ENCODE assay signal across 16 cellular contexts in the genomic region with DNA sequence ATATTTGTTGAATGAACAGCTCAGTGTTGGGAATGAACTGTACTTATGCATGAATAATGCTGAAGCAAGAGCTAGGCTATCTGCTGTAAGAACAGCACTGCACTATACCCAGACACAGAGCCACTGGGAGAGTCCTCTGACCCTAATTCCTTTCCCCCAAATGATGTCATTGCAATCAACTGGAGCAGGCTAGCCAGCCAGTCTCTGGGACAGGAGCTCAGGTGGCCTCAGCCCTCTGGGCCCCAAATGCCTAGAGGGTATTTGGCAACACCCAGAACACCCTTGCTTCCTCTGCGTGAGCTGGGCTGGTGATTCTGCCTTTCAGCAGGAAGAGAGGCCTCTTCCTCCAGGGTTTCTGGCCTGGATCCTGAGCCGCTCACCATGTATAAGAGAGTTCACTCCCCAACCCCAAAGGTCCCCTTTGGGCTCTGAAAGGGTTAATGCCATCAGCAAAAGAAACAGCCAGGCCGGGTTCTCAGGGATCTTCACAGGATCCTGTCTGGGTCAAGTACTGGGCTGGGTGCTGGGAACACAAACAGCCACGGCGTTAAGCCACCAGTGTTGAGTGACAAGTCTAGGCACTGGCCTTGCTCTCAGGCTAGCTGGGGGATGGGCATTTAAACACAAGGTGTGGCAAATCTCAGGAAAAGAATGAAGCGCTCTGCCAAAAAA. TPM values are rescaled to one million over a fixed set of nuclear protein-coding genes. Genes with fewer than 3 reads are reported as not detected.
DNase-seq lines count a peak whose midpoint lies in the region; ATAC-seq and TF ChIP-seq lines count a peak whose summit lies in the region.
"Had no signal": no experiment of that assay in that cellular context is flagged by ENCODE, and none has a peak within 500 bp of the region (broad histone marks: within the 10 kb centered on the region; RNA-seq: fewer than 3 reads in every experiment).

No MANE protein-coding gene starts in this region.

- H3K4me3 Mint-ChIP-seq in MCF 10A (ENCODE audit: unreplicated experiment): no peak overlapping the region

- no peak overlapping the region for H4K91ac ChIP-seq in neuronal stem cell (ENCODE audit: low read depth, low read length, poor library complexity)

- peaks cover 42% of the 10 kb centered on the region for H3F3A ChIP-seq in PC-9 (ENCODE audit: insufficient read depth, low read depth)

- H3K36me3 ChIP-seq in breast epithelium (no peaks in the 10 kb centered on the region), PC-9 (ENCODE audit: low read depth) (no peaks in the 10 kb centered on the region), colonic mucosa (no peaks in the 10 kb centered on the region), neuronal stem cell (replicated peaks in 1 of 2; ENCODE audit: control insufficient read depth in 2 of 2, insufficient read depth in 2 of 2, low read length in 2 of 2) (no peaks in the 10 kb centered on the region)
- H3K36me3 ChIP-seq: ovary, suprapubic skin had no signal

- TF ChIP-seq POLR2A in breast epithelium (IDR thresholded peaks at IDR 0.05): no peak

- no peak overlapping the region for H2AK5ac ChIP-seq in neuronal stem cell (ENCODE audit: low read depth, low read length)

- H3K27ac Mint-ChIP-seq in MCF 10A (ENCODE audit: low read depth, unreplicated experiment): peak overlapping the region; percentile 35

- H3K9ac ChIP-seq in colonic mucosa (ENCODE audit: low read depth in 2 of 2, low read length in 2 of 2) (no peak overlapping the region), neuronal stem cell (ENCODE audit: low read depth, low read length, poor library complexity) (no peak overlapping the region)

- no peaks in the 10 kb centered on the region for H3K27me3 ChIP-seq in breast epithelium
- no peaks in the 10 kb centered on the region for H3K27me3 ChIP-seq in PC-9 (ENCODE audit: insufficient read depth, low read depth)
- no peaks in the 10 kb centered on the region for H3K27me3 ChIP-seq in colonic mucosa
- no peaks in the 10 kb centered on the region for H3K27me3 ChIP-seq in neuronal stem cell (ENCODE audit: control insufficient read depth in 3 of 3, insufficient read depth in 3 of 3, low read depth in 1 of 3, low read length in 3 of 3)
- H3K27me3 ChIP-seq: ovary had no signal

- H2BK120ac ChIP-seq in neuronal stem cell (ENCODE audit: low read depth, low read length): no peak overlapping the region

- H3K4me1 ChIP-seq in breast epithelium (no peaks in the 10 kb centered on the region), PC-9 (replicated peaks; ENCODE audit: insufficient read depth) (peaks cover 61% of the 10 kb centered on the region), colonic mucosa (no peaks in the 10 kb centered on the region), neuronal stem cell (ENCODE audit: control insufficient read depth in 2 of 2, insufficient read depth in 1 of 2, low read depth in 1 of 2, low read length in 2 of 2) (peaks cover 0 to 8% of the 10 kb centered on the region in 2 donors)

- no peak overlapping the region for H3K14ac ChIP-seq in neuronal stem cell (ENCODE audit: low read length)

- WGBS in neuronal stem cell (ENCODE audit: extremely low coverage in 2 of 2, insufficient read length in 2 of 2, insufficient replicate concordance in 1 of 2), 2 donors: no CpG with 5 or more reads among the region's 6 CpGs

- H3K79me1 ChIP-seq in neuronal stem cell (ENCODE audit: low read depth, low read length): no peaks in the 10 kb centered on the region

- no peak overlapping the region for H2BK5ac ChIP-seq in neuronal stem cell (ENCODE audit: low read length)

- no peaks in the 10 kb centered on the region for H4K20me1 ChIP-seq in PC-9 (ENCODE audit: insufficient read depth)

- intact Hi-C loops in MCF 10A (cut with micrococcal nuclease) (no loop called here), breast epithelium (cut with DNase I; ENCODE audit: low total_unique reads) (no loop called here), PC-9 (cut with micrococcal nuclease; ENCODE audit: unreplicated experiment) (no loop called here), colonic mucosa (cut with DNase I) (no loop called here)

- H2BK12ac ChIP-seq in neuronal stem cell (ENCODE audit: low read length): no peak overlapping the region

- TF ChIP-seq CTCF in MCF 10A (IDR thresholded peaks at IDR 0.05; ENCODE audit: unreplicated experiment) (no peak), breast epithelium (IDR thresholded peaks at IDR 0.05) (no peak), PC-9 (conservative IDR thresholded peaks at IDR 0.05) (no peak), colonic mucosa (IDR thresholded peaks at IDR 0.05) (no peak)

- BruUV-seq in MCF 10A (replicated peaks; lab: Mats Ljungman, UMichigan) (no TSS peak), PC-9 (replicated peaks; lab: Mats Ljungman, UMichigan) (no TSS peak)

- no peak overlapping the region; the same call in 1 of the 2 replicates for H2AFZ ChIP-seq in PC-9
- no peak overlapping the region for H2AFZ ChIP-seq in neuronal stem cell (ENCODE audit: low read length)

- H3K79me2 ChIP-seq in PC-9 (ENCODE audit: low read depth): no peaks in the 10 kb centered on the region

- H3K4me2 ChIP-seq in PC-9: peak overlapping the region; percentile 67
- no peak overlapping the region for H3K4me2 ChIP-seq in neuronal stem cell (ENCODE audit: insufficient read depth, low read length, poor library complexity, severe bottlenecking)

- ATAC-seq in HG03196 (IDR thresholded peaks at IDR 0.05; ENCODE audit: unreplicated experiment): no peak

- no peak overlapping the region for H4K8ac ChIP-seq in neuronal stem cell (ENCODE audit: low read depth, low read length)

- CTCF ChIA-PET in MCF 10A (lab: Yijun Ruan, JAX) (interaction anchor here (0.6 to 1.3 kb wide), 5 partner anchors 9 to 187 kb away, joined by 3 to 7 read pairs (median 3); no protein-coding TSS in a partner anchor), PC-9 (lab: Charles Lee) (interaction anchor here (1.7 kb wide), 1 partner anchor 28 kb away, joined by 7 read pairs; no protein-coding TSS in a partner anchor)

- H3K4me1 Mint-ChIP-seq in MCF 10A (ENCODE audit: insufficient read depth, unreplicated experiment): peaks cover 41% of the 10 kb centered on the region

- POLR2A ChIA-PET in MCF 10A (lab: Yijun Ruan, JAX): interaction anchor here (0.5 to 1.9 kb wide), 8 partner anchors 11 to 258 kb away, joined by 3 to 24 read pairs (median 4); no protein-coding TSS in a partner anchor
- POLR2A ChIA-PET in PC-9 (lab: Charles Lee; ENCODE audit: unreplicated experiment): interaction anchor here (0.5 to 1.4 kb wide), 5 partner anchors 11 to 375 kb away, joined by 3 to 10 read pairs (median 3); no protein-coding TSS in a partner anchor

- no peaks in the 10 kb centered on the region for H3K27me3 Mint-ChIP-seq in MCF 10A (ENCODE audit: insufficient read depth, unreplicated experiment)

- H3K4ac ChIP-seq in neuronal stem cell (ENCODE audit: low read length): no peak overlapping the region

- no peaks in the 10 kb centered on the region for H3K9me2 ChIP-seq in PC-9 (ENCODE audit: insufficient read depth)

- DNase-seq in MCF 10A (ENCODE audit: unreplicated experiment) (peak; percentile 67), breast epithelium (ENCODE audit: low spot score in 2 of 2) (no peak), PC-9 (peak; percentile 69 to 97), epithelial cell of prostate (ENCODE audit: low read depth, low spot score) (no peak), NCI-H69 (lab: John Stamatoyannopoulos, UW) (no peak), colonic mucosa (no peak), neuronal stem cell (ENCODE audit: low spot score) (no peak)
- DNase-seq: dorsolateral prefrontal cortex, midbrain, NCI-H2029, ovary had no signal

- no peak overlapping the region for H2BK15ac ChIP-seq in neuronal stem cell (ENCODE audit: low read length)

- H3K9me3 ChIP-seq in breast epithelium: peaks cover 0 to 14% of the 10 kb centered on the region in 2 donors
- peaks cover 3% of the 10 kb centered on the region; the same call in 1 of the 2 replicates for H3K9me3 ChIP-seq in PC-9 (ENCODE audit: insufficient read depth, low read depth)
- H3K9me3 ChIP-seq in colonic mucosa: no peaks in the 10 kb centered on the region
- peaks cover 8 to 9% of the 10 kb centered on the region in 2 donors for H3K9me3 ChIP-seq in neuronal stem cell (replicated peaks in 1 of 2; ENCODE audit: control insufficient read depth in 2 of 2, insufficient read depth in 1 of 2, low read depth in 1 of 2, low read length in 2 of 2)
- H3K9me3 ChIP-seq: ovary had no signal

- peaks cover 8% of the 10 kb centered on the region for H3K9me3 Mint-ChIP-seq in MCF 10A (ENCODE audit: unreplicated experiment)

- H3K27ac ChIP-seq in breast epithelium: no peak overlapping the region
- H3K27ac ChIP-seq in PC-9: peak overlapping the region; percentile 91
- peak overlapping the region; percentile 64 for H3K27ac ChIP-seq in epithelial cell of prostate
- H3K27ac ChIP-seq in colonic mucosa: no peak overlapping the region
- H3K27ac ChIP-seq in neuronal stem cell (replicated peaks; ENCODE audit: low read length): no peak overlapping the region
- H3K27ac ChIP-seq: dorsolateral prefrontal cortex, ovary, suprapubic skin had no signal

- H3K4me3 ChIP-seq in breast epithelium (no peak overlapping the region), PC-9 (no peak overlapping the region; the same call in 1 of the 2 replicates), colonic mucosa (no peak overlapping the region), neuronal stem cell (ENCODE audit: low read length in 2 of 2) (no peak overlapping the region)
- H3K4me3 ChIP-seq: dorsolateral prefrontal cortex, ovary, suprapubic skin had no signal

- no peak overlapping the region for H3K18ac ChIP-seq in neuronal stem cell (ENCODE audit: low read length)

- H3K23ac ChIP-seq in neuronal stem cell (ENCODE audit: low read depth, low read length, poor library complexity): no peak overlapping the region

- no peaks in the 10 kb centered on the region for H3K36me3 Mint-ChIP-seq in MCF 10A (ENCODE audit: insufficient read depth, unreplicated experiment)

RNA-seq across cellular contexts. Expression of a gene that starts 3.7 kb away (rescaled TPM):
- total RNA-seq in MCF 10A (2022) (0.51 TPM in 1 of 2 replicates, not detected in the other), breast epithelium (1 to 10 TPM in 1 of 3 donors, not detected in 2; 1.3 TPM), PC-9 (2021) (3.1 and 7.7 TPM in 2 replicates), colonic mucosa (not detected)
- polyA plus RNA-seq in neuronal stem cell (2013, experiment 1 of 2): not detected
- polyA plus RNA-seq in neuronal stem cell (2013, experiment 2 of 2): not detected
- total RNA-seq: A673; T-helper 2 cell treated with Interferon-gamma antibody and Interleukin-4, amounts not matched to agents 100 ng/mL and 5 ng/mL, for 36 hours had no signal

RNA-seq across cellular contexts. Expression of a gene that starts 55.4 kb away (rescaled TPM):
- total RNA-seq in MCF 10A (2022): 0.12 TPM in 1 of 2 replicates, not detected in the other
- not detected for total RNA-seq in breast epithelium
- total RNA-seq in PC-9 (2021): 1.1 and 5.0 TPM in 2 replicates
- under 1 TPM in 1 of 2 donors, not detected in 1; 0.13 TPM for total RNA-seq in colonic mucosa
- polyA plus RNA-seq in neuronal stem cell (2013, experiment 1 of 2): 0.38 TPM
- 0.36 TPM for polyA plus RNA-seq in neuronal stem cell (2013, experiment 2 of 2)
- total RNA-seq: dorsolateral prefrontal cortex; OCI-LY7; ovary; T-helper 2 cell treated with Interferon-gamma antibody and Interleukin-4, amounts not matched to agents 100 ng/mL and 5 ng/mL, for 36 hours had no signal
- polyA plus RNA-seq: ovary had no signal

Comparison
In these comparisons a context has a peak if more than half of its experiments do, and no peak if none do; other contexts are left out.
1. DNase-seq: peak in MCF 10A (single experiment) and PC-9 (2 of 2); none in breast epithelium (0 of 2), epithelial cell of prostate (single experiment), NCI-H69 (single experiment), colonic mucosa (single experiment) and neuronal stem cell (single experiment).
2. H3K27ac ChIP-seq: peak in PC-9 (single experiment) and epithelial cell of prostate (single experiment); none in breast epithelium (0 of 2), colonic mucosa (single experiment) and neuronal stem cell (single experiment).